In the genomic region with DNA sequence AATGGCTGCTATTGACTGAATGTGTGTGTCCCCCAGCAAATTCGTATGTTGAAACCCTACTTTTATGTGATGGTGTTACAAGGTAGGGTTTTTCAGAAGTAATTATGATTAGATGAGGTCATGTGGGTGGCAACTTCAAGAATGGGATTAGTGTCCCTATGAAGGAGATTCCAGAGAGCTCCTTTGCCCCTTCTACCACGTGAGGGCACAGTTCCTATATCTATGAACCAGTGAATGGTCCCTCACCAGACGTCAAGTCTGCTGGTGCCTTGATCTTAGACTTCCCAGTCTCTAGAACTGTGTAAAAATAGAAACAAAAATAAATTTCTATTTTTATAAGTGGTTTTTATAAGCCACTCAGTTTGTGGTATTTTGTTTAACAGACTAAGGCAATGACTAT, we compare ENCODE assay signal across 1 cellular context.
TF ChIP-seq lines count a peak whose summit lies in the region.

No MANE protein-coding gene starts in this region.

TF ChIP-seq in GM12878, 131 proteins besides CTCF, POLR2A, EP300 and RAD21 (continued from another document):
- no peak for TF ChIP-seq CUX1 (IDR thresholded peaks at IDR 0.05; ENCODE audit: insufficient replicate concordance, low read depth, low read length)
- no peak for TF ChIP-seq HDGF (IDR thresholded peaks at IDR 0.05)
- no peak for TF ChIP-seq SPI1 (IDR thresholded peaks at IDR 0.05; ENCODE audit: borderline replicate concordance, insufficient read depth, low read depth, low read length)
- TF ChIP-seq JUND (IDR thresholded peaks at IDR 0.05; ENCODE audit: low read depth, low read length), result no peak
- no peak for TF ChIP-seq LARP7 (IDR thresholded peaks at IDR 0.05)
- no peak for TF ChIP-seq RFX5 (IDR thresholded peaks at IDR 0.05; ENCODE audit: low read depth, low read length)
- TF ChIP-seq ZNF24 (IDR thresholded peaks at IDR 0.05), result no peak
- TF ChIP-seq MYC (IDR thresholded peaks at IDR 0.05; ENCODE audit: insufficient read depth, insufficient read length, insufficient replicate concordance, low read length, severe bottlenecking), result no peak
- TF ChIP-seq PML (IDR thresholded peaks at IDR 0.05; ENCODE audit: low read length), result no peak
- TF ChIP-seq MTA3 (IDR thresholded peaks at IDR 0.05; ENCODE audit: borderline replicate concordance, low read length), result no peak
- TF ChIP-seq MTA2 (IDR thresholded peaks at IDR 0.05; ENCODE audit: low read depth), result no peak
